In the genomic region with DNA sequence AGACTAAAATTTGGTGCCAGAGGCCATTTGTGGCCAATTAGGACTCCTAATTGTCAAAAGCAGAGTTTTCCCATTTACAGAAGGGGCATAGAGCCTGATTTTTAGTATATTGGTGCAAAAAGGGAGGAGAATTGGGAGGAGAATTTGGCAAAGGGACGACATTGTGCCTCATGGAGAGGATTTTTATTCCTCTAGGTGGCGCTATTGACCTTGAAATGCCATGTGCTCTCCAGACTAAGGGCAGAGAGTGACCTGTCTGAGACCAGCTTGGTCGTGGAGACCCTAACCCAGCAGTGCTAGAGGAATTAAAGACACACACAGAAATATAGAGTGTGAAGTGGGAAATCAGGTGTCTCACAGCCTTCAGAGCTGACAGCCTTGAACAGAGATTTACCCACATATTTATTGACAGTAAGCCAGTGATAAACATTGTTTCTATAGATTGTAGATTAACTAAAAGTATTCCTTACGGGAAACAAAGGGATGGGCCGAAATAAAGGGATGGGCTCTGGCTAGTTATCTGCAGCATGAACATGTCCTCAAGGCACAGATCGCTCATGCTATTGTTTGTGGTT, we compare ENCODE assay signal across 9 cellular contexts. TPM values are rescaled to one million over a fixed set of nuclear protein-coding genes. Genes with fewer than 3 reads are reported as not detected.
A peak's percentile ranks its signal among the peaks of the same experiment; 100 is the strongest.
DNase-seq lines count a peak whose midpoint lies in the region; TF ChIP-seq lines count a peak whose summit lies in the region.
"Not testable (repeated sequence)": the region's sequence is repeated elsewhere in the genome, so short reads cannot be mapped to it uniquely, and the experiment has no call there.
"Had no signal": no experiment of that assay in that cellular context is flagged by ENCODE, and none has a peak within 500 bp of the region (broad histone marks: within the 10 kb centered on the region; RNA-seq: fewer than 3 reads in every experiment).

No MANE protein-coding gene starts in this region.

- WGBS in esophagus squamous epithelium, 2 donors: 58 to 64% methylated on average over 6 of the region's 6 CpGs

- not testable (repeated sequence) for H3K36me3 Mint-ChIP-seq in HFFc6 (ENCODE audit: low read depth)
- H3K36me3 Mint-ChIP-seq in mesothelial cell of epicardium: peaks cover 55% of the 10 kb centered on the region

- not testable (repeated sequence) for H3K4me1 ChIP-seq in esophagus squamous epithelium

- H3K4me1 Mint-ChIP-seq in HFFc6 (ENCODE audit: low read depth); mesothelial cell of epicardium: not testable (repeated sequence)

- peak; percentile 21 for TF ChIP-seq CTCF in AG09309 (IDR thresholded peaks at IDR 0.05; ENCODE audit: control insufficient read depth, insufficient read depth, low read depth, low read length, missing control alignments)
- TF ChIP-seq CTCF in HFFc6 (IDR thresholded peaks at IDR 0.05): peak; percentile 80
- peak; percentile 10 for TF ChIP-seq CTCF in NB4 (IDR thresholded peaks at IDR 0.05; ENCODE audit: low read depth, low read length)
- TF ChIP-seq CTCF in astrocyte of the spinal cord (IDR thresholded peaks at IDR 0.05; ENCODE audit: low read depth, low read length): peak; percentile 10
- peak in 4 of 6 experiments; percentile 9 to 47 (median 30) for TF ChIP-seq CTCF in esophagus squamous epithelium (IDR thresholded peaks at IDR 0.05)
- TF ChIP-seq CTCF in mesothelial cell of epicardium (IDR thresholded peaks at IDR 0.05; ENCODE audit: unreplicated experiment): peak; percentile 23

- H3K4me3 Mint-ChIP-seq in HFFc6, mesothelial cell of epicardium: not testable (repeated sequence)

- DNase-seq in AG09309 (ENCODE audit: low read depth); HFFc6; astrocyte of the spinal cord (ENCODE audit: low read depth, low spot score); esophagus squamous epithelium (lab: John Stamatoyannopoulos, UW); mesothelial cell of epicardium (ENCODE audit: low spot score in 2 of 2, unreplicated experiment in 2 of 2): not testable (repeated sequence)
- peak; percentile 35 for DNase-seq in ELF-1 (ENCODE audit: low read depth, low spot score)
- DNase-seq in NB4 (ENCODE audit: low read depth): peak; percentile 33
- peak; percentile 8 for DNase-seq in RKO (ENCODE audit: low spot score)

- H3K9me3 Mint-ChIP-seq in HFFc6: peaks cover 16% of the 10 kb centered on the region
- peaks cover 71% of the 10 kb centered on the region for H3K9me3 Mint-ChIP-seq in mesothelial cell of epicardium

- peaks cover 0 to 30% (median 0%) of the 10 kb centered on the region in 3 donors for H3K36me3 ChIP-seq in esophagus squamous epithelium

- in situ Hi-C loops in astrocyte of the spinal cord (cut with HindIII; ENCODE audit: low sequenced_read_pairs): not testable (repeated sequence)

- intact Hi-C loops in esophagus squamous epithelium (cut with DNase I): not testable (repeated sequence)

- peaks cover 0 to 65% (median 18%) of the 10 kb centered on the region in 3 donors for H3K9me3 ChIP-seq in esophagus squamous epithelium

- not testable (repeated sequence) for TF ChIP-seq POLR2A in NB4 (IDR thresholded peaks at IDR 0.05; ENCODE audit: extremely low read depth, insufficient read length); esophagus squamous epithelium (IDR thresholded peaks at IDR 0.05)

- H3K27me3 ChIP-seq in esophagus squamous epithelium: not testable (repeated sequence)

- not testable (repeated sequence) for H3K4me3 ChIP-seq in AG09309 (ENCODE audit: control insufficient read depth, low read depth, low read length); NB4 (ENCODE audit: low read depth, low read length); astrocyte of the spinal cord (ENCODE audit: low read depth, low read length); esophagus squamous epithelium

- not testable (repeated sequence) for H3K27ac ChIP-seq in esophagus squamous epithelium

- not testable (repeated sequence) for H3K27ac Mint-ChIP-seq in HFFc6, mesothelial cell of epicardium

- not testable (repeated sequence) for H3K27me3 Mint-ChIP-seq in HFFc6 (ENCODE audit: insufficient read depth); mesothelial cell of epicardium (ENCODE audit: low read depth)

RNA-seq across cellular contexts. Expression of a gene that starts 48.6 kb away (rescaled TPM):
- 1 to 10 TPM in 1 of 6 experiments, under 1 TPM in 5; 0.18 to 1.2 (median 0.31) TPM for total RNA-seq in HFFc6 (2021; fragmentation: NEBNext Ultra II Directional; extraction: Animal tissue kit (Norgen Biotek cat#: 25700))
- 1 to 10 TPM in 1 of 4 donors, under 1 TPM in 3; 0.12 to 1.3 (median 0.42) TPM for total RNA-seq in esophagus squamous epithelium
- 5.1 to 7.5 TPM (median 5.8 TPM) in 3 replicates for total RNA-seq in mesothelial cell of epicardium

RNA-seq across cellular contexts. Expression of a gene that starts 55.3 kb away (rescaled TPM):
- total RNA-seq in HFFc6 (2021; fragmentation: NEBNext Ultra II Directional; extraction: Animal tissue kit (Norgen Biotek cat#: 25700)): 10 to 100 TPM; 27.6 to 34.8 (median 29.2) TPM
- total RNA-seq in esophagus squamous epithelium (10 to 100 TPM; 44.2 to 76.8 (median 58.9) TPM), mesothelial cell of epicardium (40.0 to 45.0 TPM (median 41.3 TPM) in 3 replicates)

RNA-seq across cellular contexts. Expression of a gene that starts 55.8 kb away (rescaled TPM):
- under 1 TPM in 1 of 6 experiments, not detected in 5; 0.20 TPM for total RNA-seq in HFFc6 (2021; fragmentation: NEBNext Ultra II Directional; extraction: Animal tissue kit (Norgen Biotek cat#: 25700))
- under 1 TPM in 2 of 4 donors, not detected in 2; 0.19 to 0.79 TPM for total RNA-seq in esophagus squamous epithelium
- 0.54 to 0.91 TPM (median 0.76 TPM) in 3 replicates for total RNA-seq in mesothelial cell of epicardium
- total RNA-seq: vagina had no signal

Comparison
In these comparisons a context has a peak if more than half of its experiments do, and no peak if none do; other contexts are left out.
1. CTCF ChIP-seq: peak in every context shown above with its lines; median percentile 80 in HFFc6; 30 in esophagus squamous epithelium; 23 in mesothelial cell of epicardium; 21 in AG09309; 10 in NB4; 10 in astrocyte of the spinal cord.